1 cellular context compared by ENCODE assay signal in genomic region chr16:68076560-68076959, GRCh38.
TF ChIP-seq lines count a peak whose summit lies in the region.

No MANE protein-coding gene starts in this region.

TF ChIP-seq in HepG2, 621 proteins besides CTCF, POLR2A, EP300 and RAD21 (continues in another document):
- TF ChIP-seq MED1 (CRISPR knock-in tag; IDR thresholded peaks at IDR 0.05), result peak; percentile 56
- no peak for TF ChIP-seq KLF6 (CRISPR knock-in tag; IDR thresholded peaks at IDR 0.05)
- TF ChIP-seq NFKB2 (CRISPR knock-in tag; IDR thresholded peaks at IDR 0.05; ENCODE audit: borderline replicate concordance), result no peak
- TF ChIP-seq STAT5B (CRISPR knock-in tag; IDR thresholded peaks at IDR 0.05), result no peak
- TF ChIP-seq SETDB1 (CRISPR knock-in tag; IDR thresholded peaks at IDR 0.05; ENCODE audit: borderline replicate concordance), result no peak
- TF ChIP-seq ZMYM2 (CRISPR knock-in tag; IDR thresholded peaks at IDR 0.05), result no peak
- TF ChIP-seq ZNF264 (CRISPR knock-in tag; IDR thresholded peaks at IDR 0.05), result no peak
- no peak for TF ChIP-seq KAT7 (CRISPR knock-in tag; IDR thresholded peaks at IDR 0.05; ENCODE audit: borderline replicate concordance)
- TF ChIP-seq SRY (CRISPR knock-in tag; IDR thresholded peaks at IDR 0.05), result 0 out of 2 replicates have a peak, but pooled peaks have one; percentile 40
- peak; percentile 88 for TF ChIP-seq RARA (CRISPR knock-in tag; IDR thresholded peaks at IDR 0.05)
- TF ChIP-seq NR2C2 (CRISPR knock-in tag; IDR thresholded peaks at IDR 0.05; ENCODE audit: borderline replicate concordance), result peak; percentile 63
- TF ChIP-seq EZH2 (conservative IDR thresholded peaks at IDR 0.05; ENCODE audit: low read depth, low read length), result no peak
- TF ChIP-seq REXO4 (CRISPR knock-in tag; IDR thresholded peaks at IDR 0.05; ENCODE audit: borderline replicate concordance), result no peak
- TF ChIP-seq SNAPC4 (CRISPR knock-in tag; IDR thresholded peaks at IDR 0.05), result no peak
- TF ChIP-seq ZFP36 (IDR thresholded peaks at IDR 0.05; ENCODE audit: borderline replicate concordance, low read depth, low read length, partially characterized antibody), result no peak
- no peak for TF ChIP-seq YEATS4 (CRISPR knock-in tag; IDR thresholded peaks at IDR 0.05; ENCODE audit: borderline replicate concordance)
- TF ChIP-seq KMT2B (CRISPR knock-in tag; IDR thresholded peaks at IDR 0.05), result no peak
- 0 out of 2 replicates have a peak, but pooled peaks have one; percentile 20 for TF ChIP-seq GATAD2A (CRISPR knock-in tag; IDR thresholded peaks at IDR 0.05)
- no peak for TF ChIP-seq MED13 (CRISPR knock-in tag; IDR thresholded peaks at IDR 0.05)
- no peak for TF ChIP-seq ERF (CRISPR knock-in tag; IDR thresholded peaks at IDR 0.05)
- TF ChIP-seq FOSL2 (CRISPR knock-in tag; IDR thresholded peaks at IDR 0.05), result no peak
- no peak for TF ChIP-seq MAZ (IDR thresholded peaks at IDR 0.05; ENCODE audit: borderline replicate concordance, low read depth, low read length)
- TF ChIP-seq MAZ (CRISPR knock-in tag; IDR thresholded peaks at IDR 0.05; ENCODE audit: low read depth), result no peak
- TF ChIP-seq ZFX (CRISPR knock-in tag; IDR thresholded peaks at IDR 0.05; ENCODE audit: low read depth), result no peak
- no peak for TF ChIP-seq NR3C1 (CRISPR knock-in tag; IDR thresholded peaks at IDR 0.05)
- no peak for TF ChIP-seq ZNF792 (CRISPR knock-in tag; IDR thresholded peaks at IDR 0.05)
- no peak for TF ChIP-seq BRF2 (CRISPR knock-in tag; IDR thresholded peaks at IDR 0.05)
- TF ChIP-seq TBX2 (CRISPR knock-in tag; IDR thresholded peaks at IDR 0.05; ENCODE audit: borderline replicate concordance), result peak; percentile 26; the same call in 1 of the 2 replicates
- TF ChIP-seq CCDC6 (CRISPR knock-in tag; IDR thresholded peaks at IDR 0.05), result no peak
- no peak; the same call in 1 of the 2 replicates for TF ChIP-seq ETV5 (CRISPR knock-in tag; IDR thresholded peaks at IDR 0.05; ENCODE audit: borderline replicate concordance)
- TF ChIP-seq CERS6 (CRISPR knock-in tag; IDR thresholded peaks at IDR 0.05), result no peak
- TF ChIP-seq ZNF317 (CRISPR knock-in tag; IDR thresholded peaks at IDR 0.05), result no peak
- TF ChIP-seq ZFP91 (CRISPR knock-in tag; IDR thresholded peaks at IDR 0.05; ENCODE audit: borderline replicate concordance), result no peak
- no peak for TF ChIP-seq SNRNP70 (IDR thresholded peaks at IDR 0.05; ENCODE audit: low read depth, low read length)
- TF ChIP-seq ZNF761 (CRISPR knock-in tag; conservative IDR thresholded peaks at IDR 0.05), result no peak
- TF ChIP-seq ZNF569 (CRISPR knock-in tag; IDR thresholded peaks at IDR 0.05; ENCODE audit: borderline replicate concordance), result no peak
- no peak for TF ChIP-seq THAP11 (CRISPR knock-in tag; IDR thresholded peaks at IDR 0.05)
- no peak for TF ChIP-seq TCF12 (IDR thresholded peaks at IDR 0.05)
- TF ChIP-seq TCF12 (CRISPR knock-in tag; IDR thresholded peaks at IDR 0.05), result no peak
- TF ChIP-seq KLF13 (CRISPR knock-in tag; IDR thresholded peaks at IDR 0.05), result no peak
- no peak for TF ChIP-seq ZNF253 (CRISPR knock-in tag; IDR thresholded peaks at IDR 0.05; ENCODE audit: borderline replicate concordance)
- TF ChIP-seq ZNF768 (CRISPR knock-in tag; IDR thresholded peaks at IDR 0.05), result no peak
- TF ChIP-seq RFX5 (IDR thresholded peaks at IDR 0.05; ENCODE audit: low read depth, low read length), result no peak
- no peak for TF ChIP-seq TCF7L2 (IDR thresholded peaks at IDR 0.05; ENCODE audit: low read depth, low read length)
- no peak for TF ChIP-seq AFF4 (CRISPR knock-in tag; IDR thresholded peaks at IDR 0.05)
- TF ChIP-seq PAXIP1 (CRISPR knock-in tag; conservative IDR thresholded peaks at IDR 0.05), result no peak
- TF ChIP-seq RXRA (CRISPR knock-in tag; IDR thresholded peaks at IDR 0.05), result peak; percentile 80
- no peak for TF ChIP-seq ATM (IDR thresholded peaks at IDR 0.05; ENCODE audit: borderline replicate concordance)
- TF ChIP-seq ZNF30 (CRISPR knock-in tag; IDR thresholded peaks at IDR 0.05), result no peak
- no peak for TF ChIP-seq NCOA1 (CRISPR knock-in tag; IDR thresholded peaks at IDR 0.05)
- TF ChIP-seq NFRKB (IDR thresholded peaks at IDR 0.05), result no peak
- no peak for TF ChIP-seq LCORL (IDR thresholded peaks at IDR 0.05)
- TF ChIP-seq LCORL (CRISPR knock-in tag; IDR thresholded peaks at IDR 0.05), result no peak
- TF ChIP-seq KDM4B (CRISPR knock-in tag; IDR thresholded peaks at IDR 0.05), result no peak
- no peak for TF ChIP-seq SYNCRIP (IDR thresholded peaks at IDR 0.05; ENCODE audit: insufficient read depth, low read depth, low read length)
